1 cellular context compared by ENCODE assay signal in the genomic region with DNA sequence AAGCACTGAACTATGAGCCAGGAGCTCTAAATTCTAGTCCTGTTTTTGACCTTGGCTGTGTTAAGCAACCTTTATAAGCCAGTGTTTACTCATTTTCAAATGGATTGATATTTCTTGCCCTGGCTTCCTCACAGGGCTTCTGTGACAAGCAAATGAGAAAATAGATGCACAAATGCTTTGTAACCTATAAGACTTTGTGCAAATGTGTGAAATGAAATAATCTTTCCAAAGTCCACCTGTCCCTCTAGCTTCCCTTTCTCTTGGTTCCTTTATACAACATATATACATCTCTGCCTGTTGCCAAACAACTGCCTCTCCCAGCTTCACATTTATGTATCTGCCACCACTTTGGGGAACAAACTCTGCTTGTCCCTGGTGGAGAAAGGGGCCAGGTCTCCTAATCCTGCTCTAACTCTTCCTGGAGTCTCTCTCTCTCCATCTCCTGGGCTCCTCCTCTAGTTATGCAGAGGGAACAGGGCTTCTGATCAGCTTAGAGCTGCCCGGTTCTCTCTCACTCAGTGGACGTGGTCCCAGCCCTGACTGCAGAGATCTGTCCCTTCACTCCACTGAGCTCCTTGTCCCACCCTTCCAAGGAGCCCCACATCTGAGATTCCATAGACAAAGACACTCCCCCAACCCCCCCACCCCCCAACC.
TF ChIP-seq lines count a peak whose summit lies in the region.

No MANE protein-coding gene starts in this region.

TF ChIP-seq in liver, 16 proteins besides CTCF, POLR2A, EP300 and RAD21 (continued from another document):
- TF ChIP-seq, protein P1, sequence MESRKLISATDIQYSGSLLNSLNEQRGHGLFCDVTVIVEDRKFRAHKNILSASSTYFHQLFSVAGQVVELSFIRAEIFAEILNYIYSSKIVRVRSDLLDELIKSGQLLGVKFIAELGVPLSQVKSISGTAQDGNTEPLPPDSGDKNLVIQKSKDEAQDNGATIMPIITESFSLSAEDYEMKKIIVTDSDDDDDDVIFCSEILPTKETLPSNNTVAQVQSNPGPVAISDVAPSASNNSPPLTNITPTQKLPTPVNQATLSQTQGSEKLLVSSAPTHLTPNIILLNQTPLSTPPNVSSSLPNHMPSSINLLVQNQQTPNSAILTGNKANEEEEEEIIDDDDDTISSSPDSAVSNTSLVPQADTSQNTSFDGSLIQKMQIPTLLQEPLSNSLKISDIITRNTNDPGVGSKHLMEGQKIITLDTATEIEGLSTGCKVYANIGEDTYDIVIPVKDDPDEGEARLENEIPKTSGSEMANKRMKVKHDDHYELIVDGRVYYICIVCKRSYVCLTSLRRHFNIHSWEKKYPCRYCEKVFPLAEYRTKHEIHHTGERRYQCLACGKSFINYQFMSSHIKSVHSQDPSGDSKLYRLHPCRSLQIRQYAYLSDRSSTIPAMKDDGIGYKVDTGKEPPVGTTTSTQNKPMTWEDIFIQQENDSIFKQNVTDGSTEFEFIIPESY (IDR thresholded peaks at IDR 0.05): no peak
- no peak for TF ChIP-seq YY1 (IDR thresholded peaks at IDR 0.05)
